In genomic region chr10:44382981-44383748, GRCh38 we compare ENCODE assay signal across 9 cellular contexts. TPM values are rescaled to one million over a fixed set of nuclear protein-coding genes. Genes with fewer than 3 reads are reported as not detected.
DNase-seq lines count a peak whose midpoint lies in the region; ATAC-seq and TF ChIP-seq lines count a peak whose summit lies in the region.
"Had no signal": no experiment of that assay in that cellular context is flagged by ENCODE, and none has a peak within 500 bp of the region (broad histone marks: within the 10 kb centered on the region; RNA-seq: fewer than 3 reads in every experiment).

No MANE protein-coding gene starts in this region.

- H3K27ac ChIP-seq in RWPE2 (ENCODE audit: poor library complexity, severe bottlenecking) = no peak overlapping the region
- H3K27ac ChIP-seq in transverse colon = peak overlapping the region; percentile 63 to 75 (median 70)

- H3K4me3 ChIP-seq in RWPE2 (ENCODE audit: severe bottlenecking) (no peak overlapping the region), fibroblast of mammary gland (ENCODE audit: control insufficient read depth, low read depth, low read length) (peak overlapping the region; percentile 38), transverse colon (peak overlapping the region in 3 of 4 donors; percentile 46 to 56 (median 52))

- no peak for TF ChIP-seq POLR2A in transverse colon (IDR thresholded peaks at IDR 0.05)

- peaks cover 47% of the 10 kb centered on the region for H3K4me1 Mint-ChIP-seq in nephron

- H3K9me3 Mint-ChIP-seq in nephron = no peaks in the 10 kb centered on the region

- H3K4me3 Mint-ChIP-seq in nephron = peak overlapping the region; percentile 94 to 96 (median 96)

- WGBS in transverse colon (ENCODE audit: low coverage in 1 of 2), 2 donors = 20 to 52% methylated on average over 1 to 15 of the region's 15 CpGs

- intact Hi-C loops in transverse colon (cut with DNase I; ENCODE audit: low total_unique reads) = loop anchor here (5.0 to 10.0 kb wide), 2 partner anchors 58 to 331 kb away; no protein-coding TSS in a partner anchor

- peaks cover 33% of the 10 kb centered on the region for H3K27me3 Mint-ChIP-seq in nephron (ENCODE audit: low read depth)

- no peaks in the 10 kb centered on the region for H3K4me1 ChIP-seq in RWPE2 (ENCODE audit: insufficient read depth, poor library complexity, severe bottlenecking)
- peaks cover 0 to 21% (median 13%) of the 10 kb centered on the region in 4 donors for H3K4me1 ChIP-seq in transverse colon

- no peak for TF ChIP-seq EP300 in transverse colon (IDR thresholded peaks at IDR 0.05; ENCODE audit: low read depth)

- peaks cover 45% of the 10 kb centered on the region for H3K36me3 Mint-ChIP-seq in nephron (ENCODE audit: low read depth)

- no peak for ATAC-seq in RWPE2 (ENCODE audit: low read depth)

- H3K36me3 ChIP-seq in RWPE2 (ENCODE audit: low read depth) (no peaks in the 10 kb centered on the region), transverse colon (no peaks in the 10 kb centered on the region)

- DNase-seq in RWPE2 (ENCODE audit: low spot score) = peak; percentile 23
- DNase-seq in fibroblast of mammary gland (ENCODE audit: low read depth) = no peak
- DNase-seq in transverse colon = no peak
- DNase-seq in NOMO-1 treated with dmso at 0.1 percent for 144 hours (lab: John Stamatoyannopoulos, UW; ENCODE audit: unreplicated experiment) = no peak
- DNase-seq in NCI-H146 (lab: John Stamatoyannopoulos, UW) = no peak
- DNase-seq in NCI-H82 treated with DMSO at 0.1 percent for 48 hours (lab: John Stamatoyannopoulos, UW; ENCODE audit: unreplicated experiment) = no peak
- DNase-seq: DMS79 treated with DMSO at 0.1 percent for 48 hours, HCEC 1CT had no signal

- peaks cover 22% of the 10 kb centered on the region for H3K27me3 ChIP-seq in RWPE2 (ENCODE audit: insufficient read depth, poor library complexity, severe bottlenecking)
- H3K27me3 ChIP-seq in transverse colon = peaks cover 37% of the 10 kb centered on the region

- peak overlapping the region; percentile 69 to 90 (median 77) for H3K27ac Mint-ChIP-seq in nephron

- no peak for TF ChIP-seq CTCF in RWPE2 (IDR thresholded peaks at IDR 0.05; ENCODE audit: poor library complexity, severe bottlenecking)
- no peak for TF ChIP-seq CTCF in fibroblast of mammary gland (conservative IDR thresholded peaks at IDR 0.05; ENCODE audit: control insufficient read depth, insufficient read depth, low read depth, low read length)
- TF ChIP-seq CTCF in nephron (IDR thresholded peaks at IDR 0.05; ENCODE audit: unreplicated experiment in 3 of 3) = no peak
- no peak for TF ChIP-seq CTCF in transverse colon (IDR thresholded peaks at IDR 0.05)

- no peaks in the 10 kb centered on the region for H3K9me3 ChIP-seq in RWPE2 (ENCODE audit: severe bottlenecking)
- no peaks in the 10 kb centered on the region for H3K9me3 ChIP-seq in transverse colon

- in situ Hi-C loops in transverse colon (cut with MboI; ENCODE audit: low pct_ligation_motif_present in 1 of 4, low pct_unique_long_range_greater_than_20kb in 1 of 4, low sequenced_read_pairs in 3 of 4) = loop anchor here (5.0 to 25.0 kb wide), 5 partner anchors 472 to 708 kb away; no protein-coding TSS in a partner anchor

RNA-seq across cellular contexts. Expression of gene CXCL12, which starts 1.7 kb away (rescaled TPM):
- total RNA-seq in transverse colon = 10 to 100 TPM in 3 of 4 donors, 1 to 10 TPM in 1; 6.8 to 19.5 (median 17.9) TPM
